ENCODE assay signal across 1 cellular context in the genomic region with DNA sequence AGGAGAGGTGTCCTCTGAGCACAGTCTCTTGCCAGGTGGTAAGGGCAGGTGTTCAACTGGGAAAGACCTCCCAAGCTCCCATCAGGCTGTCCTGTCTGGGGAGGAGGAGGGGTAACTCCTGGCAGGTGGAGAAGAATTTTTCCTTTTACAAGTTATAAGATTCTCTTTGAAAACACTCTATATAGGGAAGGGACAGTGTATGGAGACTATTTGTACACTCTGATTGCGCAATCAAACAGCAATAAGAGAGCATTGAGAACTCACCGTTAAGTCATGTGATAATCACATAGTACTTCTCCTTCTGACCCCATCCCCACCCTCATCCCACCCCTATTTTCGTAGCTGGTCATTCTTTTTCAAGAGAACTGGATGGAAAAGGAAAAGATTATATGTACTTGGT.
TF ChIP-seq lines count a peak whose summit lies in the region.

No MANE protein-coding gene starts in this region.

TF ChIP-seq in GM23338, 12 proteins besides CTCF, POLR2A, EP300 and RAD21 (continued from another document):
- TF ChIP-seq JUNB (IDR thresholded peaks at IDR 0.05; ENCODE audit: unreplicated experiment) (no peak), CREB1 (CRISPR knock-in tag; IDR thresholded peaks at IDR 0.05; ENCODE audit: low read depth) (no peak)
